In the genomic region with DNA sequence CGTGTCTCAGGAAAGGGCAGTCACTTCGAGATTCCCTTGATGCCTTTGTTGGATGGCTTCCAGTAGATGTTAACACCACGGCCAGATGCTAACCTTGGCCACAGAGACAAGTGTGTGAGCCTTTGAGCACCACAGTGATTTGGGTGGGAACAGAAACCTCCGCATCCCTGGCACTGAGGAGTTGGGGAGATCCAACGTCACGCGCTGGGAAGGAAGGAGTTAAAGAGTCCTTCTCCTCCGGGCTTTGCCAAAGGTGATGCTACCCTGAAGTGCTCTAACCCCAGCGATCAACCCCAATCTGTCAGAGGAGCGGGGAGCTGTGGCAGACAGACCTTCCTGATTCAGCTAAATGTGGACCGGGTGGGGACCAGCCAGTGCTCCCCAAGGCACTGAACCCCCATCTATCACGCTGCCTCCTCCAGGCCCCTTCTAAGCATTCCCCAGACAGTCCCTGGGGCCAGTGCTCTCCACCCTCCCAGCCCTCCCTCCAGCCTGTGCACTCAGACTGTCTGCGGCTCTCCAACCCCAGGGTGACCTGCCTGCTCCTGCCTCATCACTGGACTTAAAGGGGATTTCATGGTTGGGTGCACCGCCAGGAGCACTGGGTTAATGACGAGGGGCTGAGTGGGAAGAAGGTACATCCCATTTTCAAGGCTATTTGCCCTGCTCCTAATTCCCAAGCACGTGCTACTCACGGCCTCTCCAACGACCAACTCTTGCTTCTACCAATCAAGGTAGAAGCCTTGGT, we compare ENCODE assay signal across 14 cellular contexts. TPM values are rescaled to one million over a fixed set of nuclear protein-coding genes. Genes with fewer than 3 reads are reported as not detected.
DNase-seq lines count a peak whose midpoint lies in the region; ATAC-seq, FAIRE-seq and TF ChIP-seq lines count a peak whose summit lies in the region.
"Had no signal": no experiment of that assay in that cellular context is flagged by ENCODE, and none has a peak within 500 bp of the region (broad histone marks: within the 10 kb centered on the region; RNA-seq: fewer than 3 reads in every experiment).

No MANE protein-coding gene starts in this region.

- peaks cover 24% of the 10 kb centered on the region for H3F3A ChIP-seq in SU-DHL-6 (ENCODE audit: insufficient read depth)

- H3K4me2 ChIP-seq in SU-DHL-6 (ENCODE audit: low read depth, low read length, poor library complexity, severe bottlenecking) = peak overlapping the region; percentile 42

- peak; percentile 66 for FAIRE-seq in GM12892 (lab: Jason Lieb, UNC)
- FAIRE-seq: TTC549 had no signal

- TF ChIP-seq POLR2A in GM12892 (IDR thresholded peaks at IDR 0.05; ENCODE audit: low read depth, low read length) = no peak

- no peaks in the 10 kb centered on the region for H3K9me3 ChIP-seq in SU-DHL-6 (ENCODE audit: insufficient read depth, low read length)

- peaks cover 18% of the 10 kb centered on the region for H3K27me3 Mint-ChIP-seq in neural crest cell (ENCODE audit: low read depth)

- no peaks in the 10 kb centered on the region for H3K9me2 ChIP-seq in SU-DHL-6 (replicated peaks; ENCODE audit: insufficient read depth, low read length)

- H3K36me3 Mint-ChIP-seq in neural crest cell (ENCODE audit: low read depth) = no peaks in the 10 kb centered on the region

- H3K4me1 Mint-ChIP-seq in neural crest cell = peaks cover 27% of the 10 kb centered on the region

- no peak overlapping the region for H3K27ac Mint-ChIP-seq in neural crest cell (ENCODE audit: unreplicated experiment)
- H3K27ac Mint-ChIP-seq: stimulated activated effector memory CD8-positive, alpha-beta T cell treated with anti-CD3 and anti-CD28 coated beads, Interleukin-12 subunit alpha, Interleukin-12 subunit beta, amount 100 ng/mL, for 72 hours had no signal

- H3K9ac ChIP-seq in SU-DHL-6 (ENCODE audit: low read length) = peak overlapping the region; percentile 8

- no peak overlapping the region for H3K4me3 ChIP-seq in SU-DHL-6 (ENCODE audit: insufficient read depth, low read length, poor library complexity, severe bottlenecking)
- H3K4me3 ChIP-seq: smooth muscle cell had no signal

- peaks cover 28% of the 10 kb centered on the region for H3K79me2 ChIP-seq in SU-DHL-6 (ENCODE audit: insufficient read depth, low read length)

- no peaks in the 10 kb centered on the region for H3K36me3 ChIP-seq in SU-DHL-6 (ENCODE audit: low read length)

- DNase-seq in GM12892 (ENCODE audit: insufficient read length) (no peak), neural crest cell (ENCODE audit: low read depth, low spot score) (no peak), SW 1271 (lab: John Stamatoyannopoulos, UW) (no peak), DMS153 (lab: John Stamatoyannopoulos, UW) (no peak)
- DNase-seq: dermis blood vessel endothelial cell, head of caudate nucleus, NCI-H774 had no signal

- no peak for TF ChIP-seq CTCF in SU-DHL-6 (IDR thresholded peaks at IDR 0.05; ENCODE audit: insufficient read depth, low read length, poor library complexity, severe bottlenecking)
- TF ChIP-seq CTCF in neural crest cell (conservative IDR thresholded peaks at IDR 0.05) = no peak

- ATAC-seq in GM21786 (IDR thresholded peaks at IDR 0.05; ENCODE audit: unreplicated experiment) = peak; percentile 5
- ATAC-seq in HG03521 (IDR thresholded peaks at IDR 0.05; ENCODE audit: unreplicated experiment) = no peak
- ATAC-seq in HG03469 (IDR thresholded peaks at IDR 0.05; ENCODE audit: unreplicated experiment) = no peak

- peak overlapping the region; percentile 93 for H3K27ac ChIP-seq in SU-DHL-6 (ENCODE audit: low read depth, low read length)

- no peaks in the 10 kb centered on the region for H3K9me3 Mint-ChIP-seq in neural crest cell
- H3K9me3 Mint-ChIP-seq: stimulated activated effector memory CD8-positive, alpha-beta T cell treated with anti-CD3 and anti-CD28 coated beads, Interleukin-12 subunit alpha, Interleukin-12 subunit beta, amount 100 ng/mL, for 72 hours had no signal

- no peaks in the 10 kb centered on the region for H4K20me1 ChIP-seq in SU-DHL-6 (ENCODE audit: low read depth, low read length)

- H2AFZ ChIP-seq in SU-DHL-6 (ENCODE audit: low read depth, low read length, severe bottlenecking) = no peak overlapping the region

- H3K4me3 Mint-ChIP-seq in neural crest cell = peak overlapping the region; percentile 84
- H3K4me3 Mint-ChIP-seq: stimulated activated effector memory CD8-positive, alpha-beta T cell treated with anti-CD3 and anti-CD28 coated beads, Interleukin-12 subunit alpha, Interleukin-12 subunit beta, amount 100 ng/mL, for 72 hours had no signal

- no peaks in the 10 kb centered on the region for H3K27me3 ChIP-seq in SU-DHL-6 (ENCODE audit: low read length)

RNA-seq across cellular contexts. Expression of a gene that starts 3.2 kb away (rescaled TPM):
- 33.9 TPM for polyA plus RNA-seq in GM12892 (2012; ENCODE audit: missing spikeins)
- 57.4 and 59.7 TPM in 2 replicates for total RNA-seq in neural crest cell
